Comparison of ENCODE assay signal across 12 cellular contexts in genomic region chr10:24519950-24520349, GRCh38.
DNase-seq lines count a peak whose midpoint lies in the region; ATAC-seq and TF ChIP-seq lines count a peak whose summit lies in the region.
"Had no signal": no experiment of that assay in that cellular context is flagged by ENCODE, and none has a peak within 500 bp of the region (broad histone marks: within the 10 kb centered on the region; RNA-seq: fewer than 3 reads in every experiment).

No MANE protein-coding gene starts in this region.

- H3K27me3 Mint-ChIP-seq in CD4-positive, alpha-beta memory T cell, result no peaks in the 10 kb centered on the region
- peaks cover 0 to 7% (median 0%) of the 10 kb centered on the region in 3 donors for H3K27me3 Mint-ChIP-seq in immature natural killer cell (ENCODE audit: low read depth in 3 of 3)
- H3K27me3 Mint-ChIP-seq in stimulated activated memory B cell treated with anti-CD40 and anti-IgM and Interleukin-4, amounts not matched to agents 10 μg/mL and 1 μg/mL and 100 μg/mL, for 72 hours, result peaks cover 14% of the 10 kb centered on the region

- TF ChIP-seq CTCF in left lung (IDR thresholded peaks at IDR 0.05), result no peak

- H3K9me3 Mint-ChIP-seq in CD4-positive, alpha-beta memory T cell, result peaks cover 0 to 2% (median 0%) of the 10 kb centered on the region in 8 donors
- peaks cover 0 to 4% (median 0%) of the 10 kb centered on the region in 6 donors for H3K9me3 Mint-ChIP-seq in immature natural killer cell
- no peaks in the 10 kb centered on the region for H3K9me3 Mint-ChIP-seq in stimulated activated memory B cell treated with anti-CD40 and anti-IgM and Interleukin-4, amounts not matched to agents 10 μg/mL and 1 μg/mL and 100 μg/mL, for 72 hours

- no peaks in the 10 kb centered on the region for H3K36me3 ChIP-seq in CD4-positive, alpha-beta memory T cell (ENCODE audit: insufficient read depth, low read length)
- H3K36me3 ChIP-seq in left lung, result peaks cover 0 to 21% of the 10 kb centered on the region in 2 donors
- H3K36me3 ChIP-seq: thoracic aorta had no signal

- H3K4me3 ChIP-seq in CD4-positive, alpha-beta memory T cell (ENCODE audit: low read length in 2 of 2), result no peak overlapping the region
- no peak overlapping the region for H3K4me3 ChIP-seq in left lung
- H3K4me3 ChIP-seq: BLaER1 treated with 17β-estradiol and CSF1 and Interleukin-3, amounts not matched to agents 10 nM and 100 nM; thoracic aorta had no signal

- H3K27ac Mint-ChIP-seq in CD4-positive, alpha-beta memory T cell, result peak overlapping the region in 6 of 7 donors; percentile 42 to 87 (median 58)
- no peak overlapping the region for H3K27ac Mint-ChIP-seq in immature natural killer cell
- H3K27ac Mint-ChIP-seq in stimulated activated memory B cell treated with anti-CD40 and anti-IgM and Interleukin-4, amounts not matched to agents 10 μg/mL and 1 μg/mL and 100 μg/mL, for 72 hours, result no peak overlapping the region

- intact Hi-C loops in CD4-positive, alpha-beta memory T cell (cut with micrococcal nuclease), result loop anchor here (2.0 to 5.0 kb wide), 4 partner anchors 323 to 1361 kb away; no protein-coding TSS in a partner anchor
- intact Hi-C loops in left lung (cut with DNase I), result loop anchor here in 1 of 2 donors (10.0 kb wide), 1 partner anchor 525 kb away; no protein-coding TSS in a partner anchor

- CTCF ChIA-PET in CD4-positive, alpha-beta memory T cell (lab: Charles Lee; ENCODE audit: partially characterized antibody), result interaction anchor here (1.3 to 5.5 kb wide), 5 partner anchors 10 to 525 kb away, joined by 6 to 42 read pairs (median 8); no protein-coding TSS in a partner anchor

- ATAC-seq in HG03045 (IDR thresholded peaks at IDR 0.05; ENCODE audit: unreplicated experiment) (peak; percentile 51), GM21515 (IDR thresholded peaks at IDR 0.05; ENCODE audit: unreplicated experiment) (no peak), left lung (no peak)
- ATAC-seq in stimulated activated memory B cell treated with anti-CD40 and anti-IgM and Interleukin-4, amounts not matched to agents 10 μg/mL and 1 μg/mL and 100 μg/mL, for 72 hours, result no peak

- peaks cover 8 to 15% (median 12%) of the 10 kb centered on the region in 4 donors for H3K4me1 Mint-ChIP-seq in CD4-positive, alpha-beta memory T cell
- peaks cover 7 to 16% of the 10 kb centered on the region in 2 donors for H3K4me1 Mint-ChIP-seq in immature natural killer cell
- peaks cover 6% of the 10 kb centered on the region for H3K4me1 Mint-ChIP-seq in stimulated activated memory B cell treated with anti-CD40 and anti-IgM and Interleukin-4, amounts not matched to agents 10 μg/mL and 1 μg/mL and 100 μg/mL, for 72 hours

- POLR2A ChIA-PET in CD4-positive, alpha-beta memory T cell (lab: Charles Lee; ENCODE audit: partially characterized antibody), result interaction anchor here (1.0 kb wide), 1 partner anchor 9 kb away, joined by 3 read pairs; no protein-coding TSS in a partner anchor

- DNase-seq in CD4-positive, alpha-beta memory T cell, result peak; percentile 18 to 74 (median 39)
- DNase-seq in activated T-cell treated with anti-CD3 and anti-CD28 coated beads for 1 hour (ENCODE audit: low read depth), result peak; percentile 5
- DNase-seq in immature natural killer cell, result no peak
- DNase-seq in left lung, result no peak
- no peak for DNase-seq in NCI-H1694 treated with DMSO at 0.1 percent for 48 hours (lab: John Stamatoyannopoulos, UW)
- DNase-seq: mesenchymal stem cell, NCI-H2171 treated with DMSO at 0.1 percent for 48 hours had no signal

- H3K4me3 Mint-ChIP-seq in CD4-positive, alpha-beta memory T cell, result peak overlapping the region; percentile 44 to 82 (median 74)
- peak overlapping the region; percentile 6 to 60 (median 50) for H3K4me3 Mint-ChIP-seq in immature natural killer cell
- H3K4me3 Mint-ChIP-seq in stimulated activated memory B cell treated with anti-CD40 and anti-IgM and Interleukin-4, amounts not matched to agents 10 μg/mL and 1 μg/mL and 100 μg/mL, for 72 hours, result no peak overlapping the region

- no peak overlapping the region for H3K27ac ChIP-seq in CD4-positive, alpha-beta memory T cell (ENCODE audit: low read depth, low read length)
- H3K27ac ChIP-seq in left lung, result no peak overlapping the region
- H3K27ac ChIP-seq: BLaER1 treated with 17β-estradiol and CSF1 and Interleukin-3, amounts not matched to agents 10 nM and 100 nM; thoracic aorta had no signal

- no peaks in the 10 kb centered on the region for H3K27me3 ChIP-seq in CD4-positive, alpha-beta memory T cell (ENCODE audit: insufficient read depth, low read length)
- H3K27me3 ChIP-seq in left lung, result no peaks in the 10 kb centered on the region
- H3K27me3 ChIP-seq: BLaER1 treated with 17β-estradiol and CSF1 and Interleukin-3, amounts not matched to agents 10 nM and 100 nM had no signal

- H3K36me3 Mint-ChIP-seq in CD4-positive, alpha-beta memory T cell, result peaks cover 0 to 2% of the 10 kb centered on the region in 2 donors
- H3K36me3 Mint-ChIP-seq in immature natural killer cell, result no peaks in the 10 kb centered on the region
- no peaks in the 10 kb centered on the region for H3K36me3 Mint-ChIP-seq in stimulated activated memory B cell treated with anti-CD40 and anti-IgM and Interleukin-4, amounts not matched to agents 10 μg/mL and 1 μg/mL and 100 μg/mL, for 72 hours

- H3K4me1 ChIP-seq in CD4-positive, alpha-beta memory T cell (ENCODE audit: insufficient read depth, low read length), result peaks cover 12% of the 10 kb centered on the region
- H3K4me1 ChIP-seq in left lung, result peaks cover 4 to 7% of the 10 kb centered on the region in 2 donors
- H3K4me1 ChIP-seq: BLaER1 treated with 17β-estradiol and CSF1 and Interleukin-3, amounts not matched to agents 10 nM and 100 nM had no signal

- no peaks in the 10 kb centered on the region for H3K9me3 ChIP-seq in CD4-positive, alpha-beta memory T cell (ENCODE audit: control insufficient read depth in 1 of 2, low read length in 2 of 2)
- H3K9me3 ChIP-seq in left lung, result no peaks in the 10 kb centered on the region
- H3K9me3 ChIP-seq: BLaER1 treated with 17β-estradiol and CSF1 and Interleukin-3, amounts not matched to agents 10 nM and 100 nM; thoracic aorta had no signal

Comparison
In these comparisons a context has a peak if more than half of its experiments do, and no peak if none do; other contexts are left out.
1. DNase-seq: peak in CD4-positive, alpha-beta memory T cell (5 of 5) and activated T-cell treated with anti-CD3 and anti-CD28 coated beads for 1 hour (single experiment); none in immature natural killer cell (0 of 3), left lung (0 of 2) and NCI-H1694 treated with DMSO at 0.1 percent for 48 hours (single experiment).
2. H3K27ac Mint-ChIP-seq: peak in CD4-positive, alpha-beta memory T cell (6 of 7); none in immature natural killer cell (0 of 6) and stimulated activated memory B cell treated with anti-CD40 and anti-IgM and Interleukin-4, amounts not matched to agents 10 μg/mL and 1 μg/mL and 100 μg/mL, for 72 hours (single experiment).